In genomic region chr15:58771621-58772235, GRCh38 we compare ENCODE assay signal across 8 cellular contexts. TPM values are rescaled to one million over a fixed set of nuclear protein-coding genes. Genes with fewer than 3 reads are reported as not detected.
DNase-seq lines count a peak whose midpoint lies in the region; ATAC-seq, FAIRE-seq and TF ChIP-seq lines count a peak whose summit lies in the region.

No MANE protein-coding gene starts in this region.

- intact Hi-C loops in left ventricle myocardium superior (cut with micrococcal nuclease) = loop anchor here (10.0 kb wide), 1 partner anchor 497 kb away; no protein-coding TSS in a partner anchor

- DNase-seq in NCI-H510A (lab: John Stamatoyannopoulos, UW) (peak; percentile 4), NCI-H510A treated with DMSO at 0.1 percent for 48 hours (lab: John Stamatoyannopoulos, UW) (no peak), NT2/D1 (ENCODE audit: low read depth, low spot score) (peak; percentile 44), amniotic epithelial cell (ENCODE audit: low read depth) (peak; percentile 6), left ventricle myocardium superior (peak; percentile 69), progenitor cell of endocrine pancreas (ENCODE audit: low spot score, unreplicated experiment) (peak; percentile 31), GM12892 (ENCODE audit: insufficient read length) (no peak)

- H3K9me3 ChIP-seq in NT2/D1 (ENCODE audit: insufficient read depth, low read length) = no peaks in the 10 kb centered on the region

- TF ChIP-seq POLR2A in GM12892 (IDR thresholded peaks at IDR 0.05; ENCODE audit: low read depth, low read length) = no peak

- ATAC-seq in HG02884 (IDR thresholded peaks at IDR 0.05; ENCODE audit: unreplicated experiment) (peak; percentile 4), left ventricle myocardium superior (peak; percentile 40)

- H3K9ac ChIP-seq in NT2/D1 (ENCODE audit: insufficient read length, low read depth) = peak overlapping the region; percentile 95

- no peaks in the 10 kb centered on the region for H3K27me3 ChIP-seq in NT2/D1 (ENCODE audit: insufficient read depth, insufficient read length)

- no peak for TF ChIP-seq CTCF in progenitor cell of endocrine pancreas (IDR thresholded peaks at IDR 0.05; ENCODE audit: unreplicated experiment)

- no peaks in the 10 kb centered on the region for H3K27me3 Mint-ChIP-seq in progenitor cell of endocrine pancreas

- H3K4me3 ChIP-seq in NT2/D1 (ENCODE audit: insufficient read length, low read depth) = peak overlapping the region; percentile 97

- H3K36me3 Mint-ChIP-seq in progenitor cell of endocrine pancreas (ENCODE audit: insufficient read depth) = no peaks in the 10 kb centered on the region

- H3K9me3 Mint-ChIP-seq in progenitor cell of endocrine pancreas (ENCODE audit: low read depth) = no peaks in the 10 kb centered on the region

- FAIRE-seq in GM12892 (lab: Jason Lieb, UNC) = no peak

- no peaks in the 10 kb centered on the region for H3K4me1 ChIP-seq in NT2/D1 (ENCODE audit: insufficient read depth, insufficient read length)

- no peaks in the 10 kb centered on the region for H3K36me3 ChIP-seq in NT2/D1 (ENCODE audit: insufficient read depth, insufficient read length, low read length)

- H3K4me1 Mint-ChIP-seq in progenitor cell of endocrine pancreas (ENCODE audit: low read depth) = peaks cover 9% of the 10 kb centered on the region

- H3K4me3 Mint-ChIP-seq in progenitor cell of endocrine pancreas (ENCODE audit: low read depth) = no peak overlapping the region

- H3K27ac Mint-ChIP-seq in progenitor cell of endocrine pancreas = peak overlapping the region; percentile 99

RNA-seq across cellular contexts. Expression of gene MINDY2, which starts 0.6 kb away (rescaled TPM):
- 37.2 TPM for total RNA-seq in left ventricle myocardium superior
- total RNA-seq in progenitor cell of endocrine pancreas = 23.1 and 27.1 TPM in 2 replicates
- 4.2 TPM for polyA plus RNA-seq in GM12892 (2012; ENCODE audit: missing spikeins)

RNA-seq across cellular contexts. Expression of gene ADAM10, which starts 22.2 kb away (rescaled TPM):
- total RNA-seq in left ventricle myocardium superior (77.1 TPM), progenitor cell of endocrine pancreas (237 and 238 TPM in 2 replicates)
- polyA plus RNA-seq in GM12892 (2012; ENCODE audit: missing spikeins) = 55.8 TPM

Comparison
In these comparisons a context has a peak if more than half of its experiments do, and no peak if none do; other contexts are left out.
1. DNase-seq: peak in NCI-H510A (single experiment), NT2/D1 (single experiment), amniotic epithelial cell (single experiment), left ventricle myocardium superior (single experiment) and progenitor cell of endocrine pancreas (single experiment); none in NCI-H510A treated with DMSO at 0.1 percent for 48 hours (single experiment) and GM12892 (single experiment).